9 cellular contexts compared by ENCODE assay signal in the genomic region with DNA sequence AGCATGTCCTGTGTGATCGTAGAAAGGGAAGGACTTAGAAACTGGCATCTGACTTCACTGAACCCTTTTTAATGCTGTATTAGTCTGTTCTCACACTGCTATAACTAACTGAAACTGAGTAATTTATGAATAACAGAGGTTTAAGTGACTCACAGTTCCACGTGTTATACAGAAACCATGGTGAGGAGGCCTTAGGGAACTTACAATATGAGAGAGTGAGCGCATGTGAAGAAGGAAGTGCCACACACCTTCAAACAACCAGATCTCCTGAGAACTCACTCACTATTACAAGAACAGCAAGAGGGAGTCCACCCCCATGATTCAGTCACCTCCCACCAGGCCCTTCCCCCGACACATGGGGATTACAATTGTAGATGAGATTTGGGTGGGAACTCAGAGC.
DNase-seq lines count a peak whose midpoint lies in the region; ATAC-seq lines count a peak whose summit lies in the region.
"Had no signal": no experiment of that assay in that cellular context is flagged by ENCODE, and none has a peak within 500 bp of the region (broad histone marks: within the 10 kb centered on the region; RNA-seq: fewer than 3 reads in every experiment).

No MANE protein-coding gene starts in this region.

- DNase-seq in HCEC 1CT, result peak; percentile 63
- peak; percentile 8 for DNase-seq in iris pigment epithelial cell (ENCODE audit: low read depth)
- DNase-seq in hepatic stellate cell (ENCODE audit: low spot score), result no peak
- no peak for DNase-seq in DMS153 treated with DMSO at 0.1 percent for 48 hours (lab: John Stamatoyannopoulos, UW; ENCODE audit: unreplicated experiment)
- no peak for DNase-seq in cerebellum (ENCODE audit: low spot score)
- no peak for DNase-seq in NCI-H2196 treated with DMSO at 0.1 percent for 48 hours (lab: John Stamatoyannopoulos, UW; ENCODE audit: unreplicated experiment)
- DNase-seq: activated CD4-positive, alpha-beta T cell treated with anti-CD3 and anti-CD28 coated beads for 1 hour had no signal

- ATAC-seq in GM18870 (IDR thresholded peaks at IDR 0.05; ENCODE audit: unreplicated experiment), result peak; percentile 100
- peak; percentile 88 for ATAC-seq in HG03575 (IDR thresholded peaks at IDR 0.05; ENCODE audit: extremely low read depth, insufficient number of reproducible peaks, low FRiP score, unreplicated experiment)

Comparison
In these comparisons a context has a peak if more than half of its experiments do, and no peak if none do; other contexts are left out.
1. DNase-seq: peak in HCEC 1CT (single experiment) and iris pigment epithelial cell (single experiment); none in hepatic stellate cell (single experiment), DMS153 treated with DMSO at 0.1 percent for 48 hours (single experiment), cerebellum (single experiment) and NCI-H2196 treated with DMSO at 0.1 percent for 48 hours (single experiment).